ENCODE assay signal across 8 cellular contexts in genomic region chr11:61967177-61967923, GRCh38. TPM values are rescaled to one million over a fixed set of nuclear protein-coding genes. Genes with fewer than 3 reads are reported as not detected.
A peak's percentile ranks its signal among the peaks of the same experiment; 100 is the strongest.
DNase-seq lines count a peak whose midpoint lies in the region; ATAC-seq and TF ChIP-seq lines count a peak whose summit lies in the region.

Gene FTH1 (minus strand): TSS chr11:61967634. CDS start chr11:61967425, 209 bp downstream.

- ATAC-seq in GM19043 (IDR thresholded peaks at IDR 0.05; ENCODE audit: low read depth, unreplicated experiment) (peak; percentile 36), HG03378 (IDR thresholded peaks at IDR 0.05; ENCODE audit: unreplicated experiment) (peak; percentile 11)

- peak within 1 kb of the TSS; percentile 92 for H3K4me3 Mint-ChIP-seq in activated CD4-positive, alpha-beta T cell treated with anti-CD3 and anti-CD28 coated beads, Interleukin-2, amount 10 ng/mL, durations not matched to agents 24 days and 14 days

- H3K4me3 ChIP-seq in coronary artery = peak within 1 kb of the TSS; percentile 98

- peak within 1 kb of the TSS; percentile 100 for H3K27ac ChIP-seq in coronary artery

- H3K27ac Mint-ChIP-seq in activated CD4-positive, alpha-beta T cell treated with anti-CD3 and anti-CD28 coated beads, Interleukin-2, amount 10 ng/mL, durations not matched to agents 24 days and 14 days = peak within 1 kb of the TSS; percentile 95

- H3K36me3 Mint-ChIP-seq in activated CD4-positive, alpha-beta T cell treated with anti-CD3 and anti-CD28 coated beads, Interleukin-2, amount 10 ng/mL, durations not matched to agents 24 days and 14 days (ENCODE audit: low read depth) = peaks cover 41% of the 10 kb centered on the region

- H3K27me3 Mint-ChIP-seq in activated CD4-positive, alpha-beta T cell treated with anti-CD3 and anti-CD28 coated beads, Interleukin-2, amount 10 ng/mL, durations not matched to agents 24 days and 14 days = no peaks in the 10 kb centered on the region

- intact Hi-C loops in activated CD4-positive, alpha-beta T cell treated with anti-CD3 and anti-CD28 coated beads, Interleukin-2, amount 10 ng/mL, durations not matched to agents 24 days and 14 days (cut with micrococcal nuclease) = loop anchor here (1.0 to 5.0 kb wide), 4 partner anchors 75 to 175 kb away; partner anchors contain the start of genes FADS3, FEN1, INCENP and TMEM258

- peaks cover 60% of the 10 kb centered on the region for H3K4me1 Mint-ChIP-seq in activated CD4-positive, alpha-beta T cell treated with anti-CD3 and anti-CD28 coated beads, Interleukin-2, amount 10 ng/mL, durations not matched to agents 24 days and 14 days

- H3K9me3 Mint-ChIP-seq in activated CD4-positive, alpha-beta T cell treated with anti-CD3 and anti-CD28 coated beads, Interleukin-2, amount 10 ng/mL, durations not matched to agents 24 days and 14 days = no peaks in the 10 kb centered on the region

- DNase-seq in AG09319 (ENCODE audit: extremely low read depth, low read depth) (peak; percentile 89), NCI-H510A (lab: John Stamatoyannopoulos, UW) (peak; percentile 87), coronary artery (ENCODE audit: low spot score) (peak; percentile 95), left kidney (ENCODE audit: low read depth, low spot score) (peak; percentile 97)
- DNase-seq in activated CD4-positive, alpha-beta T cell treated with anti-CD3 and anti-CD28 coated beads, Interleukin-2, amount 10 ng/mL, durations not matched to agents 24 days and 14 days = peak; percentile 97
- DNase-seq in stimulated activated CD4-positive, alpha-beta T cell treated with anti-CD3 and anti-CD28 coated beads, Interleukin-2, amount 100 ng/mL, for 24 hours = peak; percentile 86 to 88

- TF ChIP-seq CTCF in AG09319 (IDR thresholded peaks at IDR 0.05; ENCODE audit: low read depth, low read length) = no peak
- no peak for TF ChIP-seq CTCF in coronary artery (IDR thresholded peaks at IDR 0.05)

RNA-seq across cellular contexts. Expression of gene FTH1, which starts in this region (rescaled TPM):
- 500 and 515 TPM in 2 replicates for total RNA-seq in activated CD4-positive, alpha-beta T cell treated with anti-CD3 and anti-CD28 coated beads, Interleukin-2, amount 10 ng/mL, durations not matched to agents 24 days and 14 days

Comparison
In these comparisons a context has a peak if more than half of its experiments do, and no peak if none do; other contexts are left out.
1. Peak in every context shown above with its lines: DNase-seq, ATAC-seq, H3K4me3 ChIP-seq and H3K27ac ChIP-seq.